Comparison of ENCODE assay signal across 25 cellular contexts in the genomic region with DNA sequence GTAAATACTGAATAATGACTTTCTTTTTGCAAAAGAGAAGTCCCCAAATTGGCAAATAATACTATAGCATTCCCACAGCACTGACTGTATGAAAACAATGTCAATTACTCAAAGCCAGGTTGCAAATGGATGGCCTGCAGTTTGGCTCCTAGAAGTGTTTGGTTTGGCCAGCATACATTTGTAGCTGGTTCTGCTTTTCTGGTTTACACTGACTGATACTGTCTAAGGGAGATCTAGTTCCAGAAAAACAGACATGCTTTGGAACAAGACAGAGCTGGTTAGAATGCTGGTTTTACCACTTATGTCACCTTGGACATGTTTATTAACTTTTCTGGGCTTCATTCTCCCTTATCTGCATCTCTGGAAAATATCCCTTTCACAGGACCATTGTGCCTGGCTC.
"Had no signal": no experiment of that assay in that cellular context is flagged by ENCODE, and none has a peak within 500 bp of the region (broad histone marks: within the 10 kb centered on the region; RNA-seq: fewer than 3 reads in every experiment).

No MANE protein-coding gene starts in this region.

- H3K4me3 ChIP-seq: left lung, lower lobe of right lung, ovary, sigmoid colon, spleen, suprapubic skin, thoracic aorta, tibial artery, upper lobe of right lung had no signal

- H3K27me3 ChIP-seq: left lung, ovary, sigmoid colon, spleen, suprapubic skin, tibial artery, upper lobe of right lung had no signal

- FAIRE-seq: keratinocyte, small intestine, urothelium cell line had no signal

- H3K4me1 ChIP-seq: left lung, lower lobe of right lung, sigmoid colon, spleen, suprapubic skin, tibial artery, upper lobe of right lung had no signal

- H3K36me3 ChIP-seq: left lung, lower lobe of right lung, ovary, sigmoid colon, spleen, suprapubic skin, thoracic aorta, tibial artery, upper lobe of right lung had no signal

- DNase-seq: hippocampal formation; kidney glomerular epithelial cell; left cardiac atrium; left lung; lower lobe of right lung; mammary epithelial cell; mesendoderm; naive B cell; ovary; retina; right cardiac atrium; sigmoid colon; small intestine; spleen; stimulated activated CD4-positive, alpha-beta T cell treated with anti-CD3 and anti-CD28 coated beads, Interleukin-4, amount 100 ng/mL, for 24 hours; stimulated activated naive CD4-positive, alpha-beta T cell; tibial artery; trophoblast cell; upper lobe of right lung had no signal

- ATAC-seq: left cardiac atrium; left lung; lower lobe of right lung; natural killer cell treated with Interleukin-12 subunit alpha and Interleukin-12 subunit beta and Interleukin-15 and Interleukin-18, amount 100 ng/mL, for 72 hours; right cardiac atrium; stimulated activated effector memory CD8-positive, alpha-beta T cell treated with anti-CD3 and anti-CD28 coated beads, Interleukin-12 subunit alpha, Interleukin-12 subunit beta, amount 100 ng/mL, for 72 hours; upper lobe of right lung had no signal

- H3K9me3 ChIP-seq: left lung, lower lobe of right lung, ovary, sigmoid colon, spleen, suprapubic skin, thoracic aorta, tibial artery, upper lobe of right lung had no signal

- H3K27ac ChIP-seq: left lung, lower lobe of right lung, ovary, sigmoid colon, spleen, suprapubic skin, thoracic aorta, tibial artery, upper lobe of right lung had no signal
